ENCODE assay signal across 1 cellular context in the genomic region with DNA sequence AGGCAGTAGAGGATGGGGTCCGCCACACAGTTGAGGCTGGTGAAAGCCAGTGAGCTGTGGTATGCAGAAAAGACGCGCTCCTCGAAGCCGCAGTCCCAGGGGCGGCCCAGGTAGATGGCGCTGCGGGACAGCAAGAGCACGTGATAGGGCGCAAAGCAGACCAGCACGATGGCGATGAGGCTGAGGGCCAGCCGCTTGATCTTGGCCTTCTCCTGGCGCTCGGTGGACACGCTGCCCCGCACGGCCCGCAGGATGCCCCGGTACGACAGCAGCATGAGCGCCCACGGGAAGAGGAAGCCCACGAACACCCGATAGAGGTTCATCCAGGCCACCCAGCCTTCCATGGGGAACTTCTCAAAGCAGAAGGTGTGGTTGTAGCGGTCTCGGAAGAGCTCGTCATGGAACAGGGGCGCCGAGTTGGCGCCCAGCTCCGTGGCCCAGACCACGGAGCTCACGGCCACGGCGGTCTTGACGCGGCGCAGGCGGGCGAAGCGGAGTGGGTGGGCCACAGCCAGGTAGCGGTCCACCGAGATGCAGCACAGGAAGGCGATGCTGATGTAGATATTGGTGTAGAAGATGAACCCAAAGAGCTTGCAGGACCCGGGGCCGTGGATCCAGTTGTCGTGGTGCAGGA.
TF ChIP-seq lines count a peak whose summit lies in the region.

No MANE protein-coding gene starts in this region.

TF ChIP-seq in K562, 482 proteins besides CTCF, POLR2A, EP300 and RAD21 (continued from another document and continues in another):
- TF ChIP-seq PPARD (CRISPR knock-in tag; IDR thresholded peaks at IDR 0.05) (no peak), ZNF586 (CRISPR knock-in tag; conservative IDR thresholded peaks at IDR 0.05) (no peak), CBX5 (IDR thresholded peaks at IDR 0.05; ENCODE audit: borderline replicate concordance, low read depth) (no peak), ZNF655 (CRISPR knock-in tag; IDR thresholded peaks at IDR 0.05) (no peak), ATF3 (IDR thresholded peaks at IDR 0.05) (no peak), ATF3 (CRISPR knock-in tag; conservative IDR thresholded peaks at IDR 0.05) (no peak), PTRF (tag; IDR thresholded peaks at IDR 0.05) (no peak), POLR2AphosphoS2 (IDR thresholded peaks at IDR 0.05; ENCODE audit: low read length) (no peak), ZBTB1 (CRISPR knock-in tag; IDR thresholded peaks at IDR 0.05; ENCODE audit: borderline replicate concordance, low read depth) (no peak; the same call in 1 of the 2 replicates), CTBP1 (IDR thresholded peaks at IDR 0.05; ENCODE audit: borderline replicate concordance) (peak; percentile 80), MYNN (IDR thresholded peaks at IDR 0.05) (no peak), MYNN (CRISPR knock-in tag; IDR thresholded peaks at IDR 0.05) (no peak), HNRNPL (IDR thresholded peaks at IDR 0.05; ENCODE audit: low read depth, low read length) (no peak), MYC (IDR thresholded peaks at IDR 0.05; ENCODE audit: low read depth, low read length) (peak; percentile 88), MYC (CRISPR knock-in tag; IDR thresholded peaks at IDR 0.05; ENCODE audit: borderline replicate concordance, low read depth) (no peak), AFF4 (CRISPR knock-in tag; IDR thresholded peaks at IDR 0.05) (peak; percentile 72; the same call in 1 of the 2 replicates), SMARCE1 (IDR thresholded peaks at IDR 0.05) (peak; percentile 93), FOXA1 (IDR thresholded peaks at IDR 0.05; ENCODE audit: borderline replicate concordance) (no peak), SMAD4 (CRISPR knock-in tag; conservative IDR thresholded peaks at IDR 0.05) (peak; percentile 80), POLR3A (IDR thresholded peaks at IDR 0.05; ENCODE audit: borderline replicate concordance, extremely low read depth, insufficient read depth, insufficient read length) (no peak), SMAD3 (CRISPR knock-in tag; conservative IDR thresholded peaks at IDR 0.05) (no peak), RBM15 (IDR thresholded peaks at IDR 0.05; ENCODE audit: insufficient read depth, low read length) (no peak), GATAD2B (IDR thresholded peaks at IDR 0.05; ENCODE audit: borderline replicate concordance) (no peak), YBX1 (IDR thresholded peaks at IDR 0.05) (no peak), DPF2 (IDR thresholded peaks at IDR 0.05) (no peak; the same call in 1 of the 2 replicates), ZNF696 (CRISPR knock-in tag; conservative IDR thresholded peaks at IDR 0.05) (no peak), ZNF212 (CRISPR knock-in tag; IDR thresholded peaks at IDR 0.05) (no peak)
- TF ChIP-seq, protein P1, sequence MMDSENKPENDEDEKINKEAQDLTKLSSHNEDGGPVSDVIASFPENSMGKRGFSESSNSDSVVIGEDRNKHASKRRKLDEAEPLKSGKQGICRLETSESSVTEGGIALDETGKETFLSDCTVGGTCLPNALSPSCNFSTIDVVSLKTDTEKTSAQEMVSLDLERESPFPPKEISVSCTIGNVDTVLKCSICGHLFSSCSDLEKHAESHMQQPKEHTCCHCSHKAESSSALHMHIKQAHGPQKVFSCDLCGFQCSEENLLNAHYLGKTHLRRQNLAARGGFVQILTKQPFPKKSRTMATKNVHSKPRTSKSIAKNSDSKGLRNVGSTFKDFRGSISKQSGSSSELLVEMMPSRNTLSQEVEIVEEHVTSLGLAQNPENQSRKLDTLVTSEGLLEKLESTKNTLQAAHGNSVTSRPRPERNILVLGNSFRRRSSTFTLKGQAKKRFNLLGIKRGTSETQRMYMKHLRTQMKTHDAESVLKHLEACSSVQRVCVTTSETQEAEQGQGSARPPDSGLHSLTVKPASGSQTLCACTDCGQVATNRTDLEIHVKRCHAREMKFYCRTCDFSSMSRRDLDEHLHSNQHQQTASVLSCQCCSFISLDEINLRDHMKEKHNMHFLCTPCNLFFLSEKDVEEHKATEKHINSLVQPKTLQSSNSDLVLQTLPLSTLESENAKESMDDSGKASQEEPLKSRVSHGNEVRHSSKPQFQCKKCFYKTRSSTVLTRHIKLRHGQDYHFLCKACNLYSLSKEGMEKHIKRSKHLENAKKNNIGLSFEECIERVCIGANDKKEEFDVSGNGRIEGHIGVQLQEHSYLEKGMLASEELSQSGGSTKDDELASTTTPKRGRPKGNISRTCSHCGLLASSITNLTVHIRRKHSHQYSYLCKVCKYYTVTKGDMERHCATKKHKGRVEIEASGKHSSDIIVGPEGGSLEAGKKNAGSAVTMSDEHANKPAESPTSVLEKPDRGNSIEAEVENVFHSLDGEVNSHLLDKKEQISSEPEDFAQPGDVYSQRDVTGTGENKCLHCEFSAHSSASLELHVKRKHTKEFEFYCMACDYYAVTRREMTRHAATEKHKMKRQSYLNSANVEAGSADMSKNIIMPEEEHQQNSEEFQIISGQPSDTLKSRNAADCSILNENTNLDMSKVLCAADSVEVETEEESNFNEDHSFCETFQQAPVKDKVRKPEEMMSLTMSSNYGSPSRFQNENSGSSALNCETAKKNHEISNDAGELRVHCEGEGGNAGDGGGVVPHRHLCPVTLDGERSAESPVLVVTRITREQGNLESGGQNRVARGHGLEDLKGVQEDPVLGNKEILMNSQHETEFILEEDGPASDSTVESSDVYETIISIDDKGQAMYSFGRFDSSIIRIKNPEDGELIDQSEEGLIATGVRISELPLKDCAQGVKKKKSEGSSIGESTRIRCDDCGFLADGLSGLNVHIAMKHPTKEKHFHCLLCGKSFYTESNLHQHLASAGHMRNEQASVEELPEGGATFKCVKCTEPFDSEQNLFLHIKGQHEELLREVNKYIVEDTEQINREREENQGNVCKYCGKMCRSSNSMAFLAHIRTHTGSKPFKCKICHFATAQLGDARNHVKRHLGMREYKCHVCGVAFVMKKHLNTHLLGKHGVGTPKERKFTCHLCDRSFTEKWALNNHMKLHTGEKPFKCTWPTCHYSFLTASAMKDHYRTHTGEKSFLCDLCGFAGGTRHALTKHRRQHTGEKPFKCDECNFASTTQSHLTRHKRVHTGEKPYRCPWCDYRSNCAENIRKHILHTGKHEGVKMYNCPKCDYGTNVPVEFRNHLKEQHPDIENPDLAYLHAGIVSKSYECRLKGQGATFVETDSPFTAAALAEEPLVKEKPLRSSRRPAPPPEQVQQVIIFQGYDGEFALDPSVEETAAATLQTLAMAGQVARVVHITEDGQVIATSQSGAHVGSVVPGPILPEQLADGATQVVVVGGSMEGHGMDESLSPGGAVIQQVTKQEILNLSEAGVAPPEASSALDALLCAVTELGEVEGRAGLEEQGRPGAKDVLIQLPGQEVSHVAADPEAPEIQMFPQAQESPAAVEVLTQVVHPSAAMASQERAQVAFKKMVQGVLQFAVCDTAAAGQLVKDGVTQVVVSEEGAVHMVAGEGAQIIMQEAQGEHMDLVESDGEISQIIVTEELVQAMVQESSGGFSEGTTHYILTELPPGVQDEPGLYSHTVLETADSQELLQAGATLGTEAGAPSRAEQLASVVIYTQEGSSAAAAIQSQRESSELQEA (IDR thresholded peaks at IDR 0.05; ENCODE audit: low read depth): no peak
- TF ChIP-seq, protein P2, sequence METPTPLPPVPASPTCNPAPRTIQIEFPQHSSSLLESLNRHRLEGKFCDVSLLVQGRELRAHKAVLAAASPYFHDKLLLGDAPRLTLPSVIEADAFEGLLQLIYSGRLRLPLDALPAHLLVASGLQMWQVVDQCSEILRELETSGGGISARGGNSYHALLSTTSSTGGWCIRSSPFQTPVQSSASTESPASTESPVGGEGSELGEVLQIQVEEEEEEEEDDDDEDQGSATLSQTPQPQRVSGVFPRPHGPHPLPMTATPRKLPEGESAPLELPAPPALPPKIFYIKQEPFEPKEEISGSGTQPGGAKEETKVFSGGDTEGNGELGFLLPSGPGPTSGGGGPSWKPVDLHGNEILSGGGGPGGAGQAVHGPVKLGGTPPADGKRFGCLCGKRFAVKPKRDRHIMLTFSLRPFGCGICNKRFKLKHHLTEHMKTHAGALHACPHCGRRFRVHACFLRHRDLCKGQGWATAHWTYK (CRISPR knock-in tag; IDR thresholded peaks at IDR 0.05): peak; percentile 55; the same call in 1 of the 2 replicates
- TF ChIP-seq, protein P3, sequence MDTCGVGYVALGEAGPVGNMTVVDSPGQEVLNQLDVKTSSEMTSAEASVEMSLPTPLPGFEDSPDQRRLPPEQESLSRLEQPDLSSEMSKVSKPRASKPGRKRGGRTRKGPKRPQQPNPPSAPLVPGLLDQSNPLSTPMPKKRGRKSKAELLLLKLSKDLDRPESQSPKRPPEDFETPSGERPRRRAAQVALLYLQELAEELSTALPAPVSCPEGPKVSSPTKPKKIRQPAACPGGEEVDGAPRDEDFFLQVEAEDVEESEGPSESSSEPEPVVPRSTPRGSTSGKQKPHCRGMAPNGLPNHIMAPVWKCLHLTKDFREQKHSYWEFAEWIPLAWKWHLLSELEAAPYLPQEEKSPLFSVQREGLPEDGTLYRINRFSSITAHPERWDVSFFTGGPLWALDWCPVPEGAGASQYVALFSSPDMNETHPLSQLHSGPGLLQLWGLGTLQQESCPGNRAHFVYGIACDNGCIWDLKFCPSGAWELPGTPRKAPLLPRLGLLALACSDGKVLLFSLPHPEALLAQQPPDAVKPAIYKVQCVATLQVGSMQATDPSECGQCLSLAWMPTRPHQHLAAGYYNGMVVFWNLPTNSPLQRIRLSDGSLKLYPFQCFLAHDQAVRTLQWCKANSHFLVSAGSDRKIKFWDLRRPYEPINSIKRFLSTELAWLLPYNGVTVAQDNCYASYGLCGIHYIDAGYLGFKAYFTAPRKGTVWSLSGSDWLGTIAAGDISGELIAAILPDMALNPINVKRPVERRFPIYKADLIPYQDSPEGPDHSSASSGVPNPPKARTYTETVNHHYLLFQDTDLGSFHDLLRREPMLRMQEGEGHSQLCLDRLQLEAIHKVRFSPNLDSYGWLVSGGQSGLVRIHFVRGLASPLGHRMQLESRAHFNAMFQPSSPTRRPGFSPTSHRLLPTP (IDR thresholded peaks at IDR 0.05; ENCODE audit: borderline replicate concordance, extremely low read depth, insufficient read length): no peak
- TF ChIP-seq, protein P4, sequence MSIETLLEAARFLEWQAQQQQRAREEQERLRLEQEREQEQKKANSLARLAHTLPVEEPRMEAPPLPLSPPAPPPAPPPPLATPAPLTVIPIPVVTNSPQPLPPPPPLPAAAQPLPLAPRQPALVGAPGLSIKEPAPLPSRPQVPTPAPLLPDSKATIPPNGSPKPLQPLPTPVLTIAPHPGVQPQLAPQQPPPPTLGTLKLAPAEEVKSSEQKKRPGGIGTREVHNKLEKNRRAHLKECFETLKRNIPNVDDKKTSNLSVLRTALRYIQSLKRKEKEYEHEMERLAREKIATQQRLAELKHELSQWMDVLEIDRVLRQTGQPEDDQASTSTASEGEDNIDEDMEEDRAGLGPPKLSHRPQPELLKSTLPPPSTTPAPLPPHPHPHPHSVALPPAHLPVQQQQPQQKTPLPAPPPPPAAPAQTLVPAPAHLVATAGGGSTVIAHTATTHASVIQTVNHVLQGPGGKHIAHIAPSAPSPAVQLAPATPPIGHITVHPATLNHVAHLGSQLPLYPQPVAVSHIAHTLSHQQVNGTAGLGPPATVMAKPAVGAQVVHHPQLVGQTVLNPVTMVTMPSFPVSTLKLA (conservative IDR thresholded peaks at IDR 0.05): peak in 1 of 2 experiments; percentile 75
- TF ChIP-seq, protein P5, sequence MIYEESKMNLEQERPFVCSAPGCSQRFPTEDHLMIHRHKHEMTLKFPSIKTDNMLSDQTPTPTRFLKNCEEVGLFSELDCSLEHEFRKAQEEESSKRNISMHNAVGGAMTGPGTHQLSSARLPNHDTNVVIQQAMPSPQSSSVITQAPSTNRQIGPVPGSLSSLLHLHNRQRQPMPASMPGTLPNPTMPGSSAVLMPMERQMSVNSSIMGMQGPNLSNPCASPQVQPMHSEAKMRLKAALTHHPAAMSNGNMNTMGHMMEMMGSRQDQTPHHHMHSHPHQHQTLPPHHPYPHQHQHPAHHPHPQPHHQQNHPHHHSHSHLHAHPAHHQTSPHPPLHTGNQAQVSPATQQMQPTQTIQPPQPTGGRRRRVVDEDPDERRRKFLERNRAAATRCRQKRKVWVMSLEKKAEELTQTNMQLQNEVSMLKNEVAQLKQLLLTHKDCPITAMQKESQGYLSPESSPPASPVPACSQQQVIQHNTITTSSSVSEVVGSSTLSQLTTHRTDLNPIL (CRISPR knock-in tag; IDR thresholded peaks at IDR 0.05): no peak
